ENCODE assay signal across 12 cellular contexts in genomic region chr2:235716875-235717496, GRCh38.
DNase-seq lines count a peak whose midpoint lies in the region; ATAC-seq and TF ChIP-seq lines count a peak whose summit lies in the region.
"Had no signal": no experiment of that assay in that cellular context is flagged by ENCODE, and none has a peak within 500 bp of the region (broad histone marks: within the 10 kb centered on the region; RNA-seq: fewer than 3 reads in every experiment).

No MANE protein-coding gene starts in this region.

- H3K4me1 Mint-ChIP-seq in activated T-cell treated with anti-CD3 and anti-CD28 coated beads, Interleukin-2, amount 50 U/mL, for 4 hours (ENCODE audit: low read depth): no peaks in the 10 kb centered on the region

- no peak for ATAC-seq in HG02973 (IDR thresholded peaks at IDR 0.05; ENCODE audit: unreplicated experiment)
- no peak for ATAC-seq in activated T-cell treated with anti-CD3 and anti-CD28 coated beads, Interleukin-2, amount 50 U/mL, for 4 hours
- no peak for ATAC-seq in activated CD4-positive, CD25-positive, alpha-beta regulatory T cell treated with anti-CD3 and anti-CD28 coated beads, Interleukin-2, amount 50 U/mL, for 24 hours
- ATAC-seq: upper lobe of right lung had no signal

- H3K4me3 Mint-ChIP-seq in activated T-cell treated with anti-CD3 and anti-CD28 coated beads, Interleukin-2, amount 50 U/mL, for 4 hours: no peak overlapping the region

- peaks cover 2% of the 10 kb centered on the region for H3K27me3 Mint-ChIP-seq in activated T-cell treated with anti-CD3 and anti-CD28 coated beads, Interleukin-2, amount 50 U/mL, for 4 hours (ENCODE audit: low read depth)

- CTCF ChIA-PET in HEK293T (lab: Yijun Ruan, JAX): no interaction called here

- POLR2A ChIA-PET in HEK293T (lab: Yijun Ruan, JAX): no interaction called here

- H3K9me3 Mint-ChIP-seq in activated T-cell treated with anti-CD3 and anti-CD28 coated beads, Interleukin-2, amount 50 U/mL, for 4 hours: no peaks in the 10 kb centered on the region

- no peaks in the 10 kb centered on the region for H3K36me3 Mint-ChIP-seq in activated T-cell treated with anti-CD3 and anti-CD28 coated beads, Interleukin-2, amount 50 U/mL, for 4 hours (ENCODE audit: insufficient read depth)

- DNase-seq in AG08396 (ENCODE audit: low spot score): peak; percentile 30
- DNase-seq in HEK293T (ENCODE audit: extremely low spot score): peak; percentile 19
- DNase-seq in NCI-H748 treated with DMSO at 0.1 percent for 48 hours (lab: John Stamatoyannopoulos, UW): peak; percentile 52
- DNase-seq in iris pigment epithelial cell (ENCODE audit: low read depth): peak; percentile 43
- no peak for DNase-seq in T-helper 9 cell
- DNase-seq in activated T-cell treated with anti-CD3 and anti-CD28 coated beads, Interleukin-2, amount 50 U/mL, for 4 hours: no peak
- DNase-seq: activated CD4-positive, alpha-beta T cell treated with anti-CD3 and anti-CD28 coated beads for 48 hours; activated effector memory CD4-positive, alpha-beta T cell treated with Interleukin-2 at 50 U/mL for 16 hours; NCI-H446 treated with DMSO at 0.1 percent for 48 hours; upper lobe of right lung had no signal

TF ChIP-seq in HEK293T, 16 proteins besides CTCF, POLR2A, EP300 and RAD21:
- TF ChIP-seq FOXM1 (IDR thresholded peaks at IDR 0.05; ENCODE audit: borderline replicate concordance) (no peak), L3MBTL2 (conservative IDR thresholded peaks at IDR 0.05) (no peak), FOXA1 (IDR thresholded peaks at IDR 0.05) (no peak), FOXK2 (IDR thresholded peaks at IDR 0.05) (no peak), SP1 (IDR thresholded peaks at IDR 0.05) (no peak), LEF1 (IDR thresholded peaks at IDR 0.05; ENCODE audit: borderline replicate concordance) (no peak)

Comparison
In these comparisons a context has a peak if more than half of its experiments do, and no peak if none do; other contexts are left out.
1. DNase-seq: peak in AG08396 (single experiment), HEK293T (single experiment), NCI-H748 treated with DMSO at 0.1 percent for 48 hours (single experiment) and iris pigment epithelial cell (single experiment); none in T-helper 9 cell (single experiment) and activated T-cell treated with anti-CD3 and anti-CD28 coated beads, Interleukin-2, amount 50 U/mL, for 4 hours (single experiment).